ENCODE assay signal across 35 cellular contexts in the genomic region with DNA sequence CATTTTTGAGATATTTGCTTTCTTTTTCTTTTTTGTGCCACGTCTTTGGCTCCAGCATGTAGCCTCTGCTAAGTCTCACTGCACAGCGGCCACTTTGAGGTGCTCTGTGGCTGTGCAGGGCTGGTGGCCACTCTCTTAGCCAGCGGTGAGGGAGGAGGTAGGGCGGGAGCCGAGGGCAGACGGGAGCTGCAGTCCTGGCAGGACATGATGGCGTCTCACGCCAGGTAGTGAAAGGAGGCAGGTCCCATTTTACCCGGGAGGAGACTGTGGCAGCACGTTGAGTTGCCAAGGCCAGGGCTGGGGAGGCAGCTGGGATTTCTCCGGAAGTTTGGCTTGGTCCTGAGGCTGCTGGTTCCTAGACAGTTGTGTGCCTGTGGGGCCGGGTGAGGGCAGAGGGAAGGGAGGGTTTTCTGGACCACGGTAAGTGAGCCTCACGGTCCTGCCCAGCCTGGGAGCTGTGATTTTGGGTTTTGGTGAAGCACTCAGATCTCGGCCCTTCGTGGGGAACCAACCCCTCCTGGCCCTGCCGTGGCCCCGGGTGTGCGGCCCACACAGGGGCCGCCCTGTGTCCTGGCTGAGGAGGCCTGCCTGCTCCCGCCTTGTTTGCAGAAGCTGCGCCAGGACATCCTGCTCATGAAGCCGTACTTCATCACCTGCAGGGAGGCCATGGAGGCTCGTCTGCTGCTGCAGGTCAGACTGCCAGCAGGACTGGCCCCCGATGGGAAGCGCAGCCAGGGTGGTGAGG. TPM values are rescaled to one million over a fixed set of nuclear protein-coding genes. Genes with fewer than 3 reads are reported as not detected.
"Had no signal": no experiment of that assay in that cellular context is flagged by ENCODE, and none has a peak within 500 bp of the region (broad histone marks: within the 10 kb centered on the region; RNA-seq: fewer than 3 reads in every experiment).

No MANE protein-coding gene starts in this region.

- H3K36me3 ChIP-seq: colonic mucosa had no signal

- H3K27me3 ChIP-seq: adrenal gland, body of pancreas, colonic mucosa, esophagus squamous epithelium, gastroesophageal sphincter, heart right ventricle had no signal

- H3K4me3 Mint-ChIP-seq: activated CD4-positive, alpha-beta memory T cell treated with anti-CD3 and anti-CD28 coated beads for 36 hours; activated CD4-positive, alpha-beta T cell treated with anti-CD3 and anti-CD28 coated beads for 36 hours; activated CD4-positive, alpha-beta T cell treated with anti-CD3 and anti-CD28 coated beads, Interleukin-2, amount 10 ng/mL, durations not matched to agents 24 days and 14 days; activated CD8-positive, alpha-beta memory T cell treated with anti-CD3 and anti-CD28 coated beads, Interleukin-2, amount 10 ng/mL, durations not matched to agents 7 days and 5 days; activated CD8-positive, alpha-beta T cell treated with anti-CD3 and anti-CD28 coated beads, Interleukin-2, amount 10 ng/mL, durations not matched to agents 7 days and 5 days; activated naive CD4-positive, alpha-beta T cell treated with anti-CD3 and anti-CD28 coated beads for 36 hours; activated naive CD4-positive, alpha-beta T cell treated with anti-CD3 and anti-CD28 coated beads, Interleukin-2, amount 50 U/mL, for 24 hours; activated naive CD8-positive, alpha-beta T cell treated with anti-CD3 and anti-CD28 coated beads for 36 hours; activated naive CD8-positive, alpha-beta T cell treated with anti-CD3 and anti-CD28 coated beads, Interleukin-2, amount 50 U/mL, for 24 hours; activated T-helper 1 cell treated with anti-CD3 and anti-CD28 coated beads, Interleukin-12 subunit alpha, Interleukin-12 subunit beta, Interleukin-2, Interleukin-4 antibody, amounts not matched to agents 30 ng/mL and 10 ng/mL and 1 ng/mL, durations not matched to agents 14 hours and 24 hours and 36 hours; T-helper 17 cell; T-helper 2 cell treated with Interferon-gamma antibody and Interleukin-4, amounts not matched to agents 5 μg/mL and 100 μg/mL, for 36 hours had no signal

- H3K9me3 ChIP-seq: adrenal gland, body of pancreas, colonic mucosa, esophagus squamous epithelium, gastroesophageal sphincter, heart right ventricle had no signal

- H3K4me1 ChIP-seq: adrenal gland, body of pancreas, colonic mucosa, esophagus squamous epithelium, gastroesophageal sphincter, heart right ventricle had no signal

- ATAC-seq: activated CD4-positive, alpha-beta T cell treated with anti-CD3 and anti-CD28 coated beads for 36 hours; activated CD8-positive, alpha-beta memory T cell treated with anti-CD3 and anti-CD28 coated beads, Interleukin-2, amount 10 ng/mL, durations not matched to agents 7 days and 5 days; activated CD8-positive, alpha-beta T cell treated with anti-CD3 and anti-CD28 coated beads, Interleukin-2, amount 10 ng/mL, durations not matched to agents 7 days and 5 days; activated naive CD8-positive, alpha-beta T cell treated with anti-CD3 and anti-CD28 coated beads, Interleukin-2, amount 50 U/mL, for 24 hours; body of pancreas; gastroesophageal sphincter; heart right ventricle; T-helper 17 cell had no signal

- H3K27ac Mint-ChIP-seq: activated CD4-positive, alpha-beta memory T cell treated with anti-CD3 and anti-CD28 coated beads for 36 hours; activated CD4-positive, alpha-beta T cell treated with anti-CD3 and anti-CD28 coated beads for 36 hours; activated CD4-positive, alpha-beta T cell treated with anti-CD3 and anti-CD28 coated beads, Interleukin-2, amount 10 ng/mL, durations not matched to agents 24 days and 14 days; activated CD8-positive, alpha-beta memory T cell treated with anti-CD3 and anti-CD28 coated beads, Interleukin-2, amount 10 ng/mL, durations not matched to agents 7 days and 5 days; activated CD8-positive, alpha-beta T cell treated with anti-CD3 and anti-CD28 coated beads, Interleukin-2, amount 10 ng/mL, durations not matched to agents 7 days and 5 days; activated naive CD4-positive, alpha-beta T cell treated with anti-CD3 and anti-CD28 coated beads for 36 hours; activated naive CD4-positive, alpha-beta T cell treated with anti-CD3 and anti-CD28 coated beads, Interleukin-2, amount 50 U/mL, for 24 hours; activated naive CD8-positive, alpha-beta T cell treated with anti-CD3 and anti-CD28 coated beads for 36 hours; activated naive CD8-positive, alpha-beta T cell treated with anti-CD3 and anti-CD28 coated beads, Interleukin-2, amount 50 U/mL, for 24 hours; activated T-helper 1 cell treated with anti-CD3 and anti-CD28 coated beads, Interleukin-12 subunit alpha, Interleukin-12 subunit beta, Interleukin-2, Interleukin-4 antibody, amounts not matched to agents 30 ng/mL and 10 ng/mL and 1 ng/mL, durations not matched to agents 14 hours and 24 hours and 36 hours; activated T-helper 2 cell treated with anti-CD3 and anti-CD28 coated beads, Interferon-gamma antibody, Interleukin-2, Interleukin-4, amounts not matched to agents 10 μg/mL and 5 μg/mL and 100 μg/mL, durations not matched to agents 14 hours and 24 hours and 36 hours; T-helper 17 cell; T-helper 2 cell treated with Interferon-gamma antibody and Interleukin-4, amounts not matched to agents 5 μg/mL and 100 μg/mL, for 36 hours had no signal

- H3K27me3 Mint-ChIP-seq: activated CD4-positive, alpha-beta memory T cell treated with anti-CD3 and anti-CD28 coated beads for 36 hours; activated CD4-positive, alpha-beta T cell treated with anti-CD3 and anti-CD28 coated beads for 36 hours; activated CD4-positive, alpha-beta T cell treated with anti-CD3 and anti-CD28 coated beads, Interleukin-2, amount 10 ng/mL, durations not matched to agents 24 days and 14 days; activated CD8-positive, alpha-beta memory T cell treated with anti-CD3 and anti-CD28 coated beads, Interleukin-2, amount 10 ng/mL, durations not matched to agents 7 days and 5 days; activated naive CD4-positive, alpha-beta T cell treated with anti-CD3 and anti-CD28 coated beads, Interleukin-2, amount 50 U/mL, for 24 hours; activated naive CD8-positive, alpha-beta T cell treated with anti-CD3 and anti-CD28 coated beads for 36 hours; activated naive CD8-positive, alpha-beta T cell treated with anti-CD3 and anti-CD28 coated beads, Interleukin-2, amount 50 U/mL, for 24 hours; T-helper 17 cell had no signal

- H3K4me1 Mint-ChIP-seq: activated CD4-positive, alpha-beta T cell treated with anti-CD3 and anti-CD28 coated beads for 36 hours; activated CD4-positive, alpha-beta T cell treated with anti-CD3 and anti-CD28 coated beads, Interleukin-2, amount 10 ng/mL, durations not matched to agents 24 days and 14 days; activated CD8-positive, alpha-beta memory T cell treated with anti-CD3 and anti-CD28 coated beads, Interleukin-2, amount 10 ng/mL, durations not matched to agents 7 days and 5 days; activated naive CD4-positive, alpha-beta T cell treated with anti-CD3 and anti-CD28 coated beads, Interleukin-2, amount 50 U/mL, for 24 hours; activated naive CD8-positive, alpha-beta T cell treated with anti-CD3 and anti-CD28 coated beads for 36 hours; activated naive CD8-positive, alpha-beta T cell treated with anti-CD3 and anti-CD28 coated beads, Interleukin-2, amount 50 U/mL, for 24 hours had no signal

- FAIRE-seq: endometrium, endothelial cell of umbilical vein had no signal

- H3K9me3 Mint-ChIP-seq: activated CD4-positive, alpha-beta memory T cell treated with anti-CD3 and anti-CD28 coated beads for 36 hours; activated CD4-positive, alpha-beta T cell treated with anti-CD3 and anti-CD28 coated beads, Interleukin-2, amount 10 ng/mL, durations not matched to agents 24 days and 14 days; activated naive CD4-positive, alpha-beta T cell treated with anti-CD3 and anti-CD28 coated beads for 36 hours; activated naive CD4-positive, alpha-beta T cell treated with anti-CD3 and anti-CD28 coated beads, Interleukin-2, amount 50 U/mL, for 24 hours; activated naive CD8-positive, alpha-beta T cell treated with anti-CD3 and anti-CD28 coated beads for 36 hours; activated naive CD8-positive, alpha-beta T cell treated with anti-CD3 and anti-CD28 coated beads, Interleukin-2, amount 50 U/mL, for 24 hours; activated T-helper 1 cell treated with anti-CD3 and anti-CD28 coated beads, Interleukin-12 subunit alpha, Interleukin-12 subunit beta, Interleukin-2, Interleukin-4 antibody, amounts not matched to agents 30 ng/mL and 10 ng/mL and 1 ng/mL, durations not matched to agents 14 hours and 24 hours and 36 hours; activated T-helper 2 cell treated with anti-CD3 and anti-CD28 coated beads, Interferon-gamma antibody, Interleukin-2, Interleukin-4, amounts not matched to agents 10 μg/mL and 5 μg/mL and 100 μg/mL, durations not matched to agents 14 hours and 24 hours and 36 hours; T-helper 2 cell treated with Interferon-gamma antibody and Interleukin-4, amounts not matched to agents 5 μg/mL and 100 μg/mL, for 36 hours had no signal

- H3K4me3 ChIP-seq: adrenal gland, body of pancreas, colonic mucosa, esophagus squamous epithelium, gastroesophageal sphincter, heart right ventricle had no signal

- DNase-seq: activated CD4-positive, alpha-beta memory T cell treated with anti-CD3 and anti-CD28 coated beads for 36 hours; activated CD4-positive, alpha-beta T cell treated with anti-CD3 and anti-CD28 coated beads for 36 hours; activated CD4-positive, alpha-beta T cell treated with anti-CD3 and anti-CD28 coated beads, Interleukin-2, amount 10 ng/mL, durations not matched to agents 24 days and 14 days; activated CD4-positive, CD25-positive, alpha-beta regulatory T cell; activated CD4-positive, CD25-positive, alpha-beta regulatory T cell treated with anti-CD3 and anti-CD28 coated beads, Interleukin-2, amount 50 U/mL, for 72 hours; activated CD8-positive, alpha-beta memory T cell treated with anti-CD3 and anti-CD28 coated beads, Interleukin-2, amount 10 ng/mL, durations not matched to agents 7 days and 5 days; activated CD8-positive, alpha-beta memory T cell treated with anti-CD3 and anti-CD28 coated beads, Interleukin-2, amount 50 U/mL, for 4 hours; activated CD8-positive, alpha-beta T cell treated with anti-CD3 and anti-CD28 coated beads, Interleukin-2, amount 10 ng/mL, durations not matched to agents 7 days and 5 days; activated effector memory CD4-positive, alpha-beta T cell treated with anti-CD3 and anti-CD28 coated beads, Interleukin-2, amount 50 U/mL, for 16 hours; activated naive CD4-positive, alpha-beta T cell treated with anti-CD3 and anti-CD28 coated beads for 36 hours; activated naive CD8-positive, alpha-beta T cell treated with anti-CD3 and anti-CD28 coated beads for 36 hours; activated naive CD8-positive, alpha-beta T cell treated with anti-CD3 and anti-CD28 coated beads, Interleukin-2, amount 50 U/mL, for 24 hours; activated T-cell treated with anti-CD3 and anti-CD28 coated beads, Interleukin-2, amount 50 U/mL, for 1 hour; activated T-cell treated with anti-CD3 and anti-CD28 coated beads, Interleukin-2, amount 50 U/mL, for 48 hours; adrenal gland; amygdala; aorta; body of pancreas; caudate nucleus; colonic mucosa; effector CD8-positive, alpha-beta T cell; esophagus squamous epithelium; foreskin melanocyte; heart right ventricle; T-helper 17 cell; T1000; WERI-Rb-1 had no signal

- H3K27ac ChIP-seq: adrenal gland, body of pancreas, colonic mucosa, epithelial cell of prostate, esophagus squamous epithelium, gastroesophageal sphincter, heart right ventricle, WERI-Rb-1 had no signal

RNA-seq across cellular contexts. Expression of a gene that starts 39.8 kb away (rescaled TPM):
- total RNA-seq: activated naive CD8-positive, alpha-beta T cell treated with anti-CD3 and anti-CD28 coated beads for 36 hours had no signal

RNA-seq across cellular contexts. Expression of a gene that starts 56.3 kb away (rescaled TPM):
- total RNA-seq: activated CD4-positive, alpha-beta T cell treated with anti-CD3 and anti-CD28 coated beads, Interleukin-2, amount 10 ng/mL, durations not matched to agents 24 days and 14 days; activated CD8-positive, alpha-beta memory T cell treated with anti-CD3 and anti-CD28 coated beads, Interleukin-2, amount 10 ng/mL, durations not matched to agents 7 days and 5 days had no signal
